6 cellular contexts compared by ENCODE assay signal in genomic region chr5:132854992-132855391, GRCh38. TPM values are rescaled to one million over a fixed set of nuclear protein-coding genes. Genes with fewer than 3 reads are reported as not detected.
"Had no signal": no experiment of that assay in that cellular context is flagged by ENCODE, and none has a peak within 500 bp of the region (broad histone marks: within the 10 kb centered on the region; RNA-seq: fewer than 3 reads in every experiment).

No MANE protein-coding gene starts in this region.

RNA-seq across cellular contexts. Expression of gene GDF9, which starts 11.3 kb away (rescaled TPM):
- total RNA-seq: dermis blood vessel endothelial cell, lung microvascular endothelial cell, mesenteric fat pad had no signal

RNA-seq across cellular contexts. Expression of gene SOWAHA, which starts 41.9 kb away (rescaled TPM):
- total RNA-seq: dermis blood vessel endothelial cell, glomerular endothelial cell, left ventricle myocardium inferior, lung microvascular endothelial cell, mesenteric fat pad had no signal
- polyA plus RNA-seq: keratinocyte had no signal
